Comparison of ENCODE assay signal across 8 cellular contexts in the genomic region with DNA sequence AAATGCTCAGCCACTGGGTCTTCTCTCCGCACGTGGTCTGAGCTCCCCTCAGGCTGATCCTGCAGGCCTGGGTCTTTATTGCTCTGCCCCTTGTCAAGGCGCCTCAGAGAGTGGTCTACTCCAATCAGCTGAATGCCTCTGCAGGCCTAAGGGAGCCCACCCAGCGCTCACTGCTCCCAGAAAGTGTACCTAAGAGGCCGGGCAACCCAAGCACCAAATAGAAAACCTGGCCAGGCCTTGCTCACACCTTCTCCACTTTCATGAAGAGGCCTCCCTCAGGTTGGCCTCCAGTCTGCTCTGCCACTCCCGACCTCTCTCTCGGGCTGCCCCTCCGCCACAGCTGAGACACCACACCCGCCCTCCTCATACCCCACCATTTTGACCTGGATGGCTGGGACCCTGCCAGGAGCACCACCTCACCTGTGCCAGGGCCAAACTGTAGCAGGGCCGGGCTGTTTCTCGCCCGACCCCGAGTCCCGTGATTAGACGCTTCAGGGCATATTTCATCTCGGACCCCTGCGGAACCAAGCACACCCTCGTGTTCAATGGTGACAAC. TPM values are rescaled to one million over a fixed set of nuclear protein-coding genes. Genes with fewer than 3 reads are reported as not detected.
DNase-seq lines count a peak whose midpoint lies in the region; ATAC-seq lines count a peak whose summit lies in the region.

No MANE protein-coding gene starts in this region.

- peak overlapping the region; percentile 96 for H3K27ac Mint-ChIP-seq in activated T-helper 17 cell treated with anti-CD3 and anti-CD28 coated beads, Interleukin-2, amount 50 U/mL, for 72 hours

- peak overlapping the region; percentile 92 for H3K4me3 Mint-ChIP-seq in activated T-helper 17 cell treated with anti-CD3 and anti-CD28 coated beads, Interleukin-2, amount 50 U/mL, for 72 hours

- H3K27ac ChIP-seq in iPS-20b (ENCODE audit: low read length) (peak overlapping the region; percentile 69), subcutaneous abdominal adipose tissue (ENCODE audit: low read depth, low read length) (peak overlapping the region; percentile 77)

- H3K4me1 Mint-ChIP-seq in activated T-helper 17 cell treated with anti-CD3 and anti-CD28 coated beads, Interleukin-2, amount 50 U/mL, for 72 hours = peaks cover 16% of the 10 kb centered on the region

- DNase-seq in NCI-H82 (lab: John Stamatoyannopoulos, UW) (peak; percentile 42), NCI-H82 treated with DMSO at 0.1 percent for 48 hours (lab: John Stamatoyannopoulos, UW; ENCODE audit: unreplicated experiment) (no peak), ureter (ENCODE audit: low spot score) (no peak)

- peaks cover 60% of the 10 kb centered on the region for H3K36me3 Mint-ChIP-seq in activated T-helper 17 cell treated with anti-CD3 and anti-CD28 coated beads, Interleukin-2, amount 50 U/mL, for 72 hours (ENCODE audit: low read depth)

- no peaks in the 10 kb centered on the region for H3K27me3 Mint-ChIP-seq in activated T-helper 17 cell treated with anti-CD3 and anti-CD28 coated beads, Interleukin-2, amount 50 U/mL, for 72 hours

- peak overlapping the region; percentile 92 for H3K9ac ChIP-seq in iPS-20b (ENCODE audit: low read depth, low read length)
- peak overlapping the region in 4 of 5 donors; percentile 52 to 81 (median 74) for H3K9ac ChIP-seq in subcutaneous abdominal adipose tissue (ENCODE audit: low read length in 5 of 5)

- ATAC-seq in activated T-helper 17 cell treated with anti-CD3 and anti-CD28 coated beads, Interleukin-2, amount 50 U/mL, for 72 hours (replicated peaks) = no peak
- no peak for ATAC-seq in GM21390 (IDR thresholded peaks at IDR 0.05; ENCODE audit: unreplicated experiment)
- no peak for ATAC-seq in GM21360 (IDR thresholded peaks at IDR 0.05; ENCODE audit: unreplicated experiment)

- peaks cover 9% of the 10 kb centered on the region for H3K4me1 ChIP-seq in iPS-20b (ENCODE audit: insufficient read depth, low read length)
- H3K4me1 ChIP-seq in subcutaneous abdominal adipose tissue (ENCODE audit: control insufficient read depth in 5 of 5, insufficient read depth in 5 of 5, low read length in 5 of 5) = peaks cover 3 to 27% (median 23%) of the 10 kb centered on the region in 5 donors

- no peaks in the 10 kb centered on the region for H3K9me3 Mint-ChIP-seq in activated T-helper 17 cell treated with anti-CD3 and anti-CD28 coated beads, Interleukin-2, amount 50 U/mL, for 72 hours

- H3K9me3 ChIP-seq in iPS-20b (ENCODE audit: insufficient read depth, low read depth, low read length) (no peaks in the 10 kb centered on the region), subcutaneous abdominal adipose tissue (ENCODE audit: control insufficient read depth in 5 of 5, low read length in 5 of 5) (no peaks in the 10 kb centered on the region)

- H3K4me3 ChIP-seq in iPS-20b (ENCODE audit: low read length) (peak overlapping the region; percentile 96), subcutaneous abdominal adipose tissue (ENCODE audit: low read depth in 1 of 5, low read length in 5 of 5) (peak overlapping the region; percentile 61 to 95 (median 87))

- H3K27me3 ChIP-seq in iPS-20b (ENCODE audit: insufficient read depth, low read length) (no peaks in the 10 kb centered on the region), subcutaneous abdominal adipose tissue (ENCODE audit: control insufficient read depth in 5 of 5, insufficient read depth in 4 of 5, low read length in 5 of 5) (no peaks in the 10 kb centered on the region)

- H3K36me3 ChIP-seq in iPS-20b (ENCODE audit: insufficient read depth, low read depth, low read length) (peaks cover 46% of the 10 kb centered on the region), subcutaneous abdominal adipose tissue (ENCODE audit: control insufficient read depth in 5 of 5, insufficient read depth in 5 of 5, low read length in 5 of 5) (peaks cover 0 to 42% (median 38%) of the 10 kb centered on the region in 5 donors)

RNA-seq across cellular contexts. Expression of a gene that starts 0.7 kb away (rescaled TPM):
- 10 to 100 TPM; 47.5 to 95.4 TPM for total RNA-seq in activated T-helper 17 cell treated with anti-CD3 and anti-CD28 coated beads, Interleukin-2, amount 50 U/mL, for 72 hours
- 110 TPM for total RNA-seq in ureter

RNA-seq across cellular contexts. Expression of a gene that starts 5.9 kb away (rescaled TPM):
- not detected for total RNA-seq in activated T-helper 17 cell treated with anti-CD3 and anti-CD28 coated beads, Interleukin-2, amount 50 U/mL, for 72 hours
- total RNA-seq in ureter = 83.6 TPM

RNA-seq across cellular contexts. Expression of a gene that starts 29.8 kb away (rescaled TPM):
- not detected for total RNA-seq in activated T-helper 17 cell treated with anti-CD3 and anti-CD28 coated beads, Interleukin-2, amount 50 U/mL, for 72 hours
- total RNA-seq in ureter = 2.0 TPM

RNA-seq across cellular contexts. Expression of a gene that starts 55.8 kb away (rescaled TPM):
- total RNA-seq in activated T-helper 17 cell treated with anti-CD3 and anti-CD28 coated beads, Interleukin-2, amount 50 U/mL, for 72 hours = under 1 TPM in 1 of 2 donors, not detected in 1; 0.45 TPM
- total RNA-seq in ureter = 30.0 TPM

Comparison
In these comparisons a context has a peak if more than half of its experiments do, and no peak if none do; other contexts are left out.
1. RNA of a gene that starts 5.9 kb away (total RNA-seq): 83.6 TPM in ureter (single experiment); not detected in activated T-helper 17 cell treated with anti-CD3 and anti-CD28 coated beads, Interleukin-2, amount 50 U/mL, for 72 hours; every median in the first group is over 10 times any median in the second.